Comparison of ENCODE assay signal across 8 cellular contexts in the genomic region with DNA sequence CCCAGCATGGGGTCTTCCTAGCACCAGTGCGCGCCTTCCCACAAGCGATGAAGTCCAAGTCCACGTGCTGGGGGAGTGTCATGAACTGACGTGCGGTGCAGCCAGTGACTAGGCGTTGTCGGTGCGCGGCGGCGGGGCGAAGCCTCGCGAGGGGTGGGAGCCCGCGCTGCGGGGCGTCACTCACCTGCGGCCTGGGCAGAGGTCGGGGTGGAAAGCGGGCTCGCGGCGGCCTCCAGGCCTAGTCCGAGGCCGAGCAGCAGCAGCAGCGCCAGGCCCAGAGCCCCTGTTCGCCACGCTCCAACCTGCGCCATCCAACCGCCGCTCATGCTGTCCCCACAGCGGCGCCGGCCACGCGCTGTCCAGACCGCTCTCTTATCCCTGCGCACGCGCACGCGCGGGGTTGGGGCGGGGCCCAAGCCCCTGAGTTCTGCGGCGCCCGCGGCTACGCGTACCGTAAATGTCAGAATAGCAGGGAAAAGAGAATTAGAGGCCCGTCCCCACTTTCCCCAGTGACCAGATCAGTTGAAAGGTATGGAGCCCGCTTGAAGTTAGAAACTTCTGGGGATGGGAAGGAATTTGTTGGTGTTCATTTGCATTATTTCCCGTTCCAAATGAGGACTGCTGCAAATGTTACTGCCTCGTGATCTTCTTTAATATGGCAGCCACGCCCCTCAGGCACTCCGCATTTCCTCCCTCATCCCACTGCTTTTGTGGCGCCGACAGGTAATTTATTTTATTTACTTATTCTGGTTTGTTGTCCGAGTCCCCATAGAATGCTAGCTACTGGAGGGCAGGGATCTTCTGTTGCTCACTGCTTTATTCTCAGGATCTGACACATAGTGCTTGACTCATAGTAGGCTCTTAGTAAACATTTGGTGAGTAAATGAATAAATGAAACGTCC. TPM values are rescaled to one million over a fixed set of nuclear protein-coding genes. Genes with fewer than 3 reads are reported as not detected.
A peak's percentile ranks its signal among the peaks of the same experiment; 100 is the strongest.
DNase-seq lines count a peak whose midpoint lies in the region; ATAC-seq and TF ChIP-seq lines count a peak whose summit lies in the region.

Gene CD320, minus strand, starts transcription at position 394 of the 902 bp plus-strand sequence. Its CDS starts 68 bp downstream, at position 326.

- H3K9ac ChIP-seq in Loucy (ENCODE audit: low read depth, low read length, poor library complexity, severe bottlenecking) (peak within 1 kb of the TSS; percentile 83), neural cell (ENCODE audit: low read length) (peak within 1 kb of the TSS; percentile 84)

- POLR2A ChIA-PET in RWPE1 (lab: Yijun Ruan, JAX; ENCODE audit: low non-redundant PET): interaction anchor here (0.5 kb wide), 1 partner anchor 1482 kb away, joined by 3 read pairs; no protein-coding TSS in a partner anchor

- H3K9me2 ChIP-seq in Loucy (replicated peaks; ENCODE audit: low read depth, low read length) (no peaks in the 10 kb centered on the region), neural cell (ENCODE audit: insufficient read depth, low read length) (no peaks in the 10 kb centered on the region)

- H3K27me3 Mint-ChIP-seq in stimulated activated naive CD8-positive, alpha-beta T cell treated with anti-CD3 and anti-CD28 coated beads, Interleukin-15, Interleukin-2, amounts not matched to agents 100 ng/mL and 50 ng/mL, for 24 hours: no peaks in the 10 kb centered on the region

- H3K36me3 Mint-ChIP-seq in stimulated activated naive CD8-positive, alpha-beta T cell treated with anti-CD3 and anti-CD28 coated beads, Interleukin-15, Interleukin-2, amounts not matched to agents 100 ng/mL and 50 ng/mL, for 24 hours (ENCODE audit: low read depth): peaks cover 43% of the 10 kb centered on the region

- H3K36me3 ChIP-seq in Loucy (ENCODE audit: insufficient read depth, low read length) (no peaks in the 10 kb centered on the region; the same call in 1 of the 2 replicates), neural cell (ENCODE audit: insufficient read depth, low read length) (no peaks in the 10 kb centered on the region)

- H2AFZ ChIP-seq in Loucy (ENCODE audit: low read length) (peak within 1 kb of the TSS; percentile 83), neural cell (ENCODE audit: low read depth, low read length) (peak within 1 kb of the TSS; percentile 92)

- peak within 1 kb of the TSS; percentile 97 for H3K4me3 Mint-ChIP-seq in stimulated activated naive CD8-positive, alpha-beta T cell treated with anti-CD3 and anti-CD28 coated beads, Interleukin-15, Interleukin-2, amounts not matched to agents 100 ng/mL and 50 ng/mL, for 24 hours

- no peak for TF ChIP-seq RAD21 in neural cell (conservative IDR thresholded peaks at IDR 0.05)

- H3K9me3 Mint-ChIP-seq in stimulated activated naive CD8-positive, alpha-beta T cell treated with anti-CD3 and anti-CD28 coated beads, Interleukin-15, Interleukin-2, amounts not matched to agents 100 ng/mL and 50 ng/mL, for 24 hours: no peaks in the 10 kb centered on the region

- H3K4me2 ChIP-seq in Loucy (ENCODE audit: low read depth, low read length, poor library complexity, severe bottlenecking) (peak within 1 kb of the TSS; percentile 87), neural cell (ENCODE audit: low read length) (peak within 1 kb of the TSS; percentile 97)

- CTCF ChIA-PET in RWPE1 (lab: Yijun Ruan, JAX): no interaction called here

- H3K27me3 ChIP-seq in Loucy (ENCODE audit: insufficient read depth, low read length, poor library complexity, severe bottlenecking): no peaks in the 10 kb centered on the region
- no peaks in the 10 kb centered on the region for H3K27me3 ChIP-seq in neural cell (ENCODE audit: insufficient read depth, low read depth, low read length)

- H3K4me3 ChIP-seq in Loucy (ENCODE audit: low read length, poor library complexity, severe bottlenecking): peak within 1 kb of the TSS; percentile 92
- peak within 1 kb of the TSS; percentile 66 for H3K4me3 ChIP-seq in fibroblast of villous mesenchyme (ENCODE audit: low read depth, low read length)
- H3K4me3 ChIP-seq in neural cell (ENCODE audit: low read length): peak within 1 kb of the TSS; percentile 83

- DNase-seq in DMS53 treated with DMSO at 0.1 percent for 48 hours (lab: John Stamatoyannopoulos, UW; ENCODE audit: unreplicated experiment) (peak; percentile 61), RWPE1 (ENCODE audit: low spot score) (peak; percentile 91), fibroblast of villous mesenchyme (ENCODE audit: low read depth) (peak; percentile 91)
- DNase-seq in activated effector memory CD4-positive, alpha-beta T cell treated with anti-CD3 and anti-CD28 coated beads, Interleukin-2, amount 50 U/mL, for 16 hours: peak; percentile 95

- H4K20me1 ChIP-seq in Loucy (ENCODE audit: insufficient read depth, low read length, poor library complexity, severe bottlenecking): peaks cover 8% of the 10 kb centered on the region
- no peaks in the 10 kb centered on the region for H4K20me1 ChIP-seq in neural cell (ENCODE audit: insufficient read depth)

- ATAC-seq in GM21737 (IDR thresholded peaks at IDR 0.05; ENCODE audit: unreplicated experiment): peak; percentile 76

- H3K4me1 Mint-ChIP-seq in stimulated activated naive CD8-positive, alpha-beta T cell treated with anti-CD3 and anti-CD28 coated beads, Interleukin-15, Interleukin-2, amounts not matched to agents 100 ng/mL and 50 ng/mL, for 24 hours (ENCODE audit: low read depth): peaks cover 39% of the 10 kb centered on the region

- H3K27ac ChIP-seq in RWPE1 (peak within 1 kb of the TSS; percentile 75), neural cell (ENCODE audit: low read length) (peak within 1 kb of the TSS; percentile 81)

- H3K79me2 ChIP-seq in Loucy (ENCODE audit: insufficient read depth, low read length) (peaks cover 51% of the 10 kb centered on the region), neural cell (replicated peaks; ENCODE audit: insufficient read depth, low read length) (peaks cover 17% of the 10 kb centered on the region)

- H3K27ac Mint-ChIP-seq in stimulated activated naive CD8-positive, alpha-beta T cell treated with anti-CD3 and anti-CD28 coated beads, Interleukin-15, Interleukin-2, amounts not matched to agents 100 ng/mL and 50 ng/mL, for 24 hours: peak within 1 kb of the TSS; percentile 98

- peaks cover 20% of the 10 kb centered on the region for H3K4me1 ChIP-seq in Loucy (ENCODE audit: insufficient read depth, low read length, poor library complexity, severe bottlenecking)

- H3F3A ChIP-seq in Loucy (ENCODE audit: low read depth) (no peaks in the 10 kb centered on the region), neural cell (ENCODE audit: insufficient read depth, low read length, poor library complexity, severe bottlenecking) (no peaks in the 10 kb centered on the region)

- peak; percentile 29 for TF ChIP-seq EP300 in neural cell (conservative IDR thresholded peaks at IDR 0.05; ENCODE audit: poor library complexity, severe bottlenecking)

- H3K9me3 ChIP-seq in Loucy (ENCODE audit: insufficient read depth, low read depth, low read length) (no peaks in the 10 kb centered on the region), neural cell (ENCODE audit: low read length) (no peaks in the 10 kb centered on the region)

- TF ChIP-seq CTCF in Loucy (conservative IDR thresholded peaks at IDR 0.05; ENCODE audit: low read length): no peak
- TF ChIP-seq CTCF in RWPE1 (conservative IDR thresholded peaks at IDR 0.05; ENCODE audit: low read depth): no peak
- no peak for TF ChIP-seq CTCF in fibroblast of villous mesenchyme (IDR thresholded peaks at IDR 0.05; ENCODE audit: insufficient read depth, low read depth, low read length)
- TF ChIP-seq CTCF in neural cell (IDR thresholded peaks at IDR 0.05; ENCODE audit: poor library complexity, severe bottlenecking): no peak

TF ChIP-seq in neural cell, 6 proteins besides CTCF, POLR2A, EP300 and RAD21:
- TF ChIP-seq EZH2 (IDR thresholded peaks at IDR 0.05; ENCODE audit: borderline replicate concordance, insufficient read depth, low read length, poor library complexity, severe bottlenecking): no peak
- TF ChIP-seq, protein P1, sequence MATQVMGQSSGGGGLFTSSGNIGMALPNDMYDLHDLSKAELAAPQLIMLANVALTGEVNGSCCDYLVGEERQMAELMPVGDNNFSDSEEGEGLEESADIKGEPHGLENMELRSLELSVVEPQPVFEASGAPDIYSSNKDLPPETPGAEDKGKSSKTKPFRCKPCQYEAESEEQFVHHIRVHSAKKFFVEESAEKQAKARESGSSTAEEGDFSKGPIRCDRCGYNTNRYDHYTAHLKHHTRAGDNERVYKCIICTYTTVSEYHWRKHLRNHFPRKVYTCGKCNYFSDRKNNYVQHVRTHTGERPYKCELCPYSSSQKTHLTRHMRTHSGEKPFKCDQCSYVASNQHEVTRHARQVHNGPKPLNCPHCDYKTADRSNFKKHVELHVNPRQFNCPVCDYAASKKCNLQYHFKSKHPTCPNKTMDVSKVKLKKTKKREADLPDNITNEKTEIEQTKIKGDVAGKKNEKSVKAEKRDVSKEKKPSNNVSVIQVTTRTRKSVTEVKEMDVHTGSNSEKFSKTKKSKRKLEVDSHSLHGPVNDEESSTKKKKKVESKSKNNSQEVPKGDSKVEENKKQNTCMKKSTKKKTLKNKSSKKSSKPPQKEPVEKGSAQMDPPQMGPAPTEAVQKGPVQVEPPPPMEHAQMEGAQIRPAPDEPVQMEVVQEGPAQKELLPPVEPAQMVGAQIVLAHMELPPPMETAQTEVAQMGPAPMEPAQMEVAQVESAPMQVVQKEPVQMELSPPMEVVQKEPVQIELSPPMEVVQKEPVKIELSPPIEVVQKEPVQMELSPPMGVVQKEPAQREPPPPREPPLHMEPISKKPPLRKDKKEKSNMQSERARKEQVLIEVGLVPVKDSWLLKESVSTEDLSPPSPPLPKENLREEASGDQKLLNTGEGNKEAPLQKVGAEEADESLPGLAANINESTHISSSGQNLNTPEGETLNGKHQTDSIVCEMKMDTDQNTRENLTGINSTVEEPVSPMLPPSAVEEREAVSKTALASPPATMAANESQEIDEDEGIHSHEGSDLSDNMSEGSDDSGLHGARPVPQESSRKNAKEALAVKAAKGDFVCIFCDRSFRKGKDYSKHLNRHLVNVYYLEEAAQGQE (IDR thresholded peaks at IDR 0.05; ENCODE audit: borderline replicate concordance): peak; percentile 56
- no peak for TF ChIP-seq SMC3 (conservative IDR thresholded peaks at IDR 0.05; ENCODE audit: poor library complexity)
- TF ChIP-seq POLR2AphosphoS5 (IDR thresholded peaks at IDR 0.05): peak; percentile 81
- peak; percentile 98 for TF ChIP-seq MXI1 (conservative IDR thresholded peaks at IDR 0.05; ENCODE audit: poor library complexity, severe bottlenecking)
- no peak for TF ChIP-seq TAF1 (IDR thresholded peaks at IDR 0.05; ENCODE audit: low read depth)
TF ChIP-seq in neural cell: peak in this region for 3.

RNA-seq across cellular contexts. Expression of gene CD320, which starts in this region (rescaled TPM):
- 18.1 and 29.0 TPM in 2 replicates for total RNA-seq in fibroblast of villous mesenchyme
- 89.6 and 98.2 TPM in 2 replicates for polyA plus RNA-seq in neural cell
- 35.1 and 39.4 TPM in 2 replicates for polyA minus RNA-seq in neural cell

Comparison
In these comparisons a context has a peak if more than half of its experiments do, and no peak if none do; other contexts are left out.
1. Peak in every context shown above with its lines: DNase-seq, ATAC-seq, H3K4me3 ChIP-seq and H3K27ac ChIP-seq.